In the genomic region with DNA sequence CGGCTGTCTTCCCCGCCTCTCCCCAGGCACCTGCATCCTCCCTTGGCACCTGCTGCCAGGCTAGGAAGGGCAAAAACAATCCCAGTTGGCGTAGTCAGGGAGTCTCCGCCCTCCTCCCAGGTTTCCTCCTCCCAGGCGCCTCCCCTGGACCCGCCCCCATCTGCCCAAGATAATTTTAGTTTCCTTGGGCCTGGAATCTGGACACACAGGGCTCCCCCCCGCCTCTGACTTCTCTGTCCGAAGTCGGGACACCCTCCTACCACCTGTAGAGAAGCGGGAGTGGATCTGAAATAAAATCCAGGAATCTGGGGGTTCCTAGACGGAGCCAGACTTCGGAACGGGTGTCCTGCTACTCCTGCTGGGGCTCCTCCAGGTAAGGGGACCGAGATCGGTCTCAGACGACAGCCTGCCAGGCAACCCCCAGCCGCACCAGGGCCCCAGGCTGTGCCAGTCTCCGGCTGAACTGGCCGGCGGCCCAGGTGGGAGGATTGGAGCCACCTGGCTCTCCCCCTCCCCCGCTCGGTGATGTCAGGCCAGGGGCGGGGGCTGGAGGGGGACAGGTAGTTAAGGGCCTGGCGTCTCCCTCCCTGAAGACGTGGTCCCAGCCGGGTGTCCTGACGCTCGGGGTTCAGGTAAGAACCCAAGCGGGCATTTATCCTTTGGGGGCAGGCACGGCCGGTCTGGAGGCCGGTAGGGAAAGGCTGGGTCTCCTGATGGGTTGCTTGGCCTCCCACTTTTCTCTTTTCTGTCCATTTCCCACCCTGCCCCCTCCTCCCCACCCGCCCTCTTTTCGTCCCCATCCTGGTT, we compare ENCODE assay signal across 8 cellular contexts. TPM values are rescaled to one million over a fixed set of nuclear protein-coding genes. Genes with fewer than 3 reads are reported as not detected.
A peak's percentile ranks its signal among the peaks of the same experiment; 100 is the strongest.
DNase-seq lines count a peak whose midpoint lies in the region; ATAC-seq, FAIRE-seq and TF ChIP-seq lines count a peak whose summit lies in the region.

GRB7 (plus strand) TSS at position 178 of the 807 bp plus-strand sequence. CDS start 4,364 bp downstream, outside the sequence.

- H3K36me3 Mint-ChIP-seq in activated naive CD4-positive, alpha-beta T cell treated with anti-CD3 and anti-CD28 coated beads, Interleukin-2, amount 50 U/mL, for 72 hours, result no peaks in the 10 kb centered on the region

- H3K9me3 ChIP-seq in MM.1S (replicated peaks; ENCODE audit: insufficient read depth, low read length), result no peaks in the 10 kb centered on the region
- H3K9me3 ChIP-seq in suprapubic skin, result no peaks in the 10 kb centered on the region
- no peaks in the 10 kb centered on the region for H3K9me3 ChIP-seq in effector memory CD4-positive, alpha-beta T cell (ENCODE audit: control insufficient read depth, low read length)

- H3K4me3 ChIP-seq in MM.1S (ENCODE audit: low read length) (peak within 1 kb of the TSS; percentile 56), suprapubic skin (peak within 1 kb of the TSS; percentile 56)
- H3K4me3 ChIP-seq in effector memory CD4-positive, alpha-beta T cell (ENCODE audit: insufficient read depth, low read depth, low read length, poor library complexity, severe bottlenecking), result no peak within 1 kb of the TSS

- peak; percentile 75 for DNase-seq in ACHN
- DNase-seq in MM.1S, result peak; percentile 75
- DNase-seq in activated naive CD4-positive, alpha-beta T cell treated with anti-CD3 and anti-CD28 coated beads, Interleukin-2, amount 50 U/mL, for 72 hours (ENCODE audit: low spot score in 2 of 2), result no peak
- peak; percentile 87 for DNase-seq in iPS-NIHi11 (ENCODE audit: low spot score)
- DNase-seq in suprapubic skin (ENCODE audit: low spot score in 2 of 2), result no peak
- DNase-seq in effector memory CD4-positive, alpha-beta T cell, result no peak
- no peak for DNase-seq in GM19239 (ENCODE audit: insufficient read length, low spot score)

- H3K36me3 ChIP-seq in MM.1S (replicated peaks; ENCODE audit: insufficient read depth, low read length) (no peaks in the 10 kb centered on the region), suprapubic skin (no peaks in the 10 kb centered on the region)
- no peaks in the 10 kb centered on the region for H3K36me3 ChIP-seq in effector memory CD4-positive, alpha-beta T cell (ENCODE audit: control insufficient read depth, insufficient read depth, low read length)

- H3K27me3 ChIP-seq in MM.1S (replicated peaks; ENCODE audit: insufficient read depth, low read length), result no peaks in the 10 kb centered on the region
- peaks cover 46% of the 10 kb centered on the region for H3K27me3 ChIP-seq in suprapubic skin
- peaks cover 9% of the 10 kb centered on the region for H3K27me3 ChIP-seq in effector memory CD4-positive, alpha-beta T cell (replicated peaks; ENCODE audit: control insufficient read depth, insufficient read depth, low read length, poor library complexity, severe bottlenecking)

- H3K27ac ChIP-seq in MM.1S (ENCODE audit: low read length) (peak within 1 kb of the TSS; percentile 54; the same call in 1 of the 2 replicates), suprapubic skin (peak within 1 kb of the TSS; percentile 96)
- H3K27ac ChIP-seq in effector memory CD4-positive, alpha-beta T cell (ENCODE audit: insufficient read depth, low read length, poor library complexity, severe bottlenecking), result no peak within 1 kb of the TSS

- H3K79me2 ChIP-seq in MM.1S (ENCODE audit: low read length), result peaks cover 12% of the 10 kb centered on the region; the same call in 1 of the 2 replicates

- H3K4me2 ChIP-seq in MM.1S (ENCODE audit: low read depth, low read length), result peak within 1 kb of the TSS; percentile 78

- peak; percentile 17 to 23 for ATAC-seq in activated naive CD4-positive, alpha-beta T cell treated with anti-CD3 and anti-CD28 coated beads, Interleukin-2, amount 50 U/mL, for 72 hours
- no peak for ATAC-seq in GM18519 (IDR thresholded peaks at IDR 0.05; ENCODE audit: low FRiP score, unreplicated experiment)

- H3K9me3 Mint-ChIP-seq in activated naive CD4-positive, alpha-beta T cell treated with anti-CD3 and anti-CD28 coated beads, Interleukin-2, amount 50 U/mL, for 72 hours, result no peaks in the 10 kb centered on the region

- H3K4me1 ChIP-seq in MM.1S (ENCODE audit: low read length) (peaks cover 6% of the 10 kb centered on the region), suprapubic skin (peaks cover 48% of the 10 kb centered on the region)
- H3K4me1 ChIP-seq in effector memory CD4-positive, alpha-beta T cell (ENCODE audit: control insufficient read depth, insufficient read depth, low read length, poor library complexity, severe bottlenecking), result peaks cover 15% of the 10 kb centered on the region

- no peaks in the 10 kb centered on the region for H3K9me2 ChIP-seq in MM.1S (replicated peaks; ENCODE audit: insufficient read depth, low read length)

- peak within 1 kb of the TSS; percentile 70 for H3K9ac ChIP-seq in MM.1S (ENCODE audit: low read length)

- peaks cover 3% of the 10 kb centered on the region; the same call in 1 of the 2 replicates for H3F3A ChIP-seq in MM.1S (ENCODE audit: insufficient read depth, low read length)

- TF ChIP-seq CTCF in MM.1S (IDR thresholded peaks at IDR 0.05; ENCODE audit: low read length) (no peak), suprapubic skin (IDR thresholded peaks at IDR 0.05) (no peak)

- H2AFZ ChIP-seq in MM.1S (ENCODE audit: low read length), result peak within 1 kb of the TSS; percentile 83

- in situ Hi-C loops in ACHN (cut with HindIII; ENCODE audit: low pct_ligation_motif_present, low pct_unique_long_range_greater_than_20kb, low sequenced_read_pairs), result no loop called here

- TF ChIP-seq POLR2A in suprapubic skin (IDR thresholded peaks at IDR 0.05), result no peak

- TF ChIP-seq EP300 in suprapubic skin (IDR thresholded peaks at IDR 0.05), result no peak

- H3K27ac Mint-ChIP-seq in activated naive CD4-positive, alpha-beta T cell treated with anti-CD3 and anti-CD28 coated beads, Interleukin-2, amount 50 U/mL, for 72 hours, result peak within 1 kb of the TSS in 1 of 2 donors; percentile 37

- 12% methylated on average over 23 of the region's 34 CpGs for WGBS in suprapubic skin

- no peaks in the 10 kb centered on the region for H4K20me1 ChIP-seq in MM.1S (ENCODE audit: insufficient read depth, low read length)

- FAIRE-seq in GM19239 (lab: Jason Lieb, UNC), result no peak

RNA-seq across cellular contexts. Expression of gene GRB7, which starts in this region (rescaled TPM):
- total RNA-seq in activated naive CD4-positive, alpha-beta T cell treated with anti-CD3 and anti-CD28 coated beads, Interleukin-2, amount 50 U/mL, for 72 hours, result 1 to 10 TPM; 3.1 to 3.9 TPM
- total RNA-seq in suprapubic skin, result 100 to 1,000 TPM in 1 of 4 donors, 10 to 100 TPM in 3; 49.4 to 114 (median 72.4) TPM

Comparison
In these comparisons a context has a peak if more than half of its experiments do, and no peak if none do; other contexts are left out.
1. RNA of gene GRB7 (total RNA-seq): 49.4 to 114 TPM in suprapubic skin; 3.1 to 3.9 TPM in activated naive CD4-positive, alpha-beta T cell treated with anti-CD3 and anti-CD28 coated beads, Interleukin-2, amount 50 U/mL, for 72 hours; every median in the first group is over 10 times any median in the second.
2. DNase-seq: peak in ACHN (single experiment), MM.1S (single experiment) and iPS-NIHi11 (single experiment); none in activated naive CD4-positive, alpha-beta T cell treated with anti-CD3 and anti-CD28 coated beads, Interleukin-2, amount 50 U/mL, for 72 hours (0 of 2), suprapubic skin (0 of 2), effector memory CD4-positive, alpha-beta T cell (0 of 3) and GM19239 (single experiment).